23 cellular contexts compared by ENCODE assay signal in the genomic region with DNA sequence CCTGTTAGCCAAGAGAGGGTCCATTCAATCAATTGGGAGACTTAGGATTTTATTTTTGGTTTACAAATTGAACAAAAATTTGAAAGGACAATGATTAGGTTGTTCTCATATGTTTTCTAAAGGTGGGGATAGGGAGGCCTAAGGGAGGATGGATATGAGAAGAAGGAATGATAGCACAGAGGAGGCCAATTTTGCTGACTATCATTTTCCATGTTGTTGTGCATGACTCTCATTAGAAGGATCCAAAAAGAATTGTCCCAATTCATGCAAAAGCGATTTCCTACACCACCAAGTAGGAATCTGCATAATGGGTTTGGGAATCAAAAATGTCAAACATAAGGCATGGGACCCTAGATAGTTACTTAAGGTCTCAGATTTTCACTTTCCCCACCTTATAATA.
"Had no signal": no experiment of that assay in that cellular context is flagged by ENCODE, and none has a peak within 500 bp of the region (broad histone marks: within the 10 kb centered on the region; RNA-seq: fewer than 3 reads in every experiment).

No MANE protein-coding gene starts in this region.

- H3K27ac ChIP-seq: HL-60, KMS-11, RWPE1 had no signal

- ATAC-seq: Panc1, PC-3 had no signal

- FAIRE-seq: HTR-8/SVneo had no signal

- H3K9ac ChIP-seq: KMS-11, SK-N-SH had no signal

- H3K4me2 ChIP-seq: KMS-11, SK-N-SH had no signal

- DNase-seq: Kasumi-1, MM.1S, NCI-H1092 treated with DMSO at 0.1 percent for 48 hours, NCI-H1436, NCI-H187, NCI-H2029, NCI-H2081 treated with DMSO at 0.1 percent for 48 hours, NCI-H2171, NCI-H226, NCI-H446, NCI-H510A, NCI-H524 treated with DMSO at 0.1 percent for 48 hours, NCI-H69, NCI-H774, PC-3, SHP77, SK-N-SH, SW 1271 had no signal
